ENCODE assay signal across 8 cellular contexts in genomic region chr12:1591029-1591428, GRCh38. TPM values are rescaled to one million over a fixed set of nuclear protein-coding genes. Genes with fewer than 3 reads are reported as not detected.
DNase-seq lines count a peak whose midpoint lies in the region; ATAC-seq and TF ChIP-seq lines count a peak whose summit lies in the region.

No MANE protein-coding gene starts in this region.

- H3K4me3 ChIP-seq in smooth muscle cell, result peak overlapping the region; percentile 67

- no peak for TF ChIP-seq CTCF in smooth muscle cell (IDR thresholded peaks at IDR 0.05; ENCODE audit: borderline replicate concordance, insufficient read depth, poor library complexity, severe bottlenecking)

- H3K27ac Mint-ChIP-seq in activated CD4-positive, alpha-beta T cell treated with anti-CD3 and anti-CD28 coated beads, Interleukin-2, amount 10 ng/mL, durations not matched to agents 24 days and 14 days, result peak overlapping the region; percentile 66

- H4K20me1 ChIP-seq in smooth muscle cell (ENCODE audit: low read depth), result peaks cover 69% of the 10 kb centered on the region

- H3K4me2 ChIP-seq in smooth muscle cell, result peak overlapping the region; percentile 94

- peak overlapping the region; percentile 23 for H3K9ac ChIP-seq in smooth muscle cell (ENCODE audit: low read depth)

- WGBS in smooth muscle cell (ENCODE audit: low lambda C conversion rate), result 13% methylated on average over 4 of the region's 4 CpGs

- H3K4me1 ChIP-seq in smooth muscle cell (ENCODE audit: low read depth), result peaks cover 53% of the 10 kb centered on the region

- H3K4me3 Mint-ChIP-seq in activated CD4-positive, alpha-beta T cell treated with anti-CD3 and anti-CD28 coated beads, Interleukin-2, amount 10 ng/mL, durations not matched to agents 24 days and 14 days, result peak overlapping the region; percentile 99

- H3K36me3 Mint-ChIP-seq in activated CD4-positive, alpha-beta T cell treated with anti-CD3 and anti-CD28 coated beads, Interleukin-2, amount 10 ng/mL, durations not matched to agents 24 days and 14 days (ENCODE audit: low read depth), result peaks cover 28% of the 10 kb centered on the region

- no peaks in the 10 kb centered on the region for H3K27me3 ChIP-seq in smooth muscle cell (ENCODE audit: low read depth)

- H3K4me1 Mint-ChIP-seq in activated CD4-positive, alpha-beta T cell treated with anti-CD3 and anti-CD28 coated beads, Interleukin-2, amount 10 ng/mL, durations not matched to agents 24 days and 14 days, result peaks cover 52% of the 10 kb centered on the region

- no peaks in the 10 kb centered on the region for H3K27me3 Mint-ChIP-seq in activated CD4-positive, alpha-beta T cell treated with anti-CD3 and anti-CD28 coated beads, Interleukin-2, amount 10 ng/mL, durations not matched to agents 24 days and 14 days

- DNase-seq in activated gamma-delta T cell treated with Interleukin-2 at 50 U/mL for 16 hours, result peak; percentile 38
- no peak for DNase-seq in activated gamma-delta T cell (lab: John Stamatoyannopoulos, UW)
- peak; percentile 73 for DNase-seq in activated CD4-positive, alpha-beta T cell treated with anti-CD3 and anti-CD28 coated beads, Interleukin-2, amount 10 ng/mL, durations not matched to agents 24 days and 14 days
- peak; percentile 24 for DNase-seq in fibroblast of peridontal ligament (ENCODE audit: extremely low read depth)
- DNase-seq in smooth muscle cell (lab: John Stamatoyannopoulos, UW; ENCODE audit: unreplicated experiment), result no peak
- no peak for DNase-seq in COLO668 (lab: John Stamatoyannopoulos, UW; ENCODE audit: unreplicated experiment)
- DNase-seq in SKM-1 treated with dmso at 0.1 percent for 144 hours (lab: John Stamatoyannopoulos, UW; ENCODE audit: unreplicated experiment), result no peak

- H3K9me3 Mint-ChIP-seq in activated CD4-positive, alpha-beta T cell treated with anti-CD3 and anti-CD28 coated beads, Interleukin-2, amount 10 ng/mL, durations not matched to agents 24 days and 14 days, result peaks cover 4% of the 10 kb centered on the region

- peaks cover 20% of the 10 kb centered on the region for H3K79me2 ChIP-seq in smooth muscle cell (ENCODE audit: low read depth)

- intact Hi-C loops in activated CD4-positive, alpha-beta T cell treated with anti-CD3 and anti-CD28 coated beads, Interleukin-2, amount 10 ng/mL, durations not matched to agents 24 days and 14 days (cut with micrococcal nuclease), result loop anchor here (2.0 to 10.0 kb wide), 5 partner anchors 14 to 964 kb away; partner anchors contain the start of gene ERC1

- peaks cover 20% of the 10 kb centered on the region for H3F3A ChIP-seq in smooth muscle cell (ENCODE audit: low read depth)

- H3K36me3 ChIP-seq in smooth muscle cell (ENCODE audit: low read depth), result no peaks in the 10 kb centered on the region

- no peak overlapping the region for H2AFZ ChIP-seq in smooth muscle cell (ENCODE audit: low read depth)

- no peak for ATAC-seq in esophagus mucosa

- no peaks in the 10 kb centered on the region for H3K9me3 ChIP-seq in smooth muscle cell (replicated peaks; ENCODE audit: low read depth)

- H3K27ac ChIP-seq in smooth muscle cell (ENCODE audit: low read depth), result no peak overlapping the region

RNA-seq across cellular contexts. Expression of gene FBXL14, which starts 3.4 kb away (rescaled TPM):
- 17.4 and 18.8 TPM in 2 replicates for total RNA-seq in activated CD4-positive, alpha-beta T cell treated with anti-CD3 and anti-CD28 coated beads, Interleukin-2, amount 10 ng/mL, durations not matched to agents 24 days and 14 days
- 7.4 and 9.3 TPM in 2 replicates for total RNA-seq in smooth muscle cell
- polyA plus RNA-seq in smooth muscle cell, result 5.0 and 6.6 TPM in 2 replicates
- 6.9 TPM for total RNA-seq in esophagus mucosa

RNA-seq across cellular contexts. Expression of gene WNT5B, which starts 38.0 kb away (rescaled TPM):
- 0.76 and 0.89 TPM in 2 replicates for total RNA-seq in activated CD4-positive, alpha-beta T cell treated with anti-CD3 and anti-CD28 coated beads, Interleukin-2, amount 10 ng/mL, durations not matched to agents 24 days and 14 days
- total RNA-seq in smooth muscle cell (8.4 and 11.5 TPM in 2 replicates), esophagus mucosa (9.8 TPM)
- polyA plus RNA-seq in smooth muscle cell, result 31.7 and 39.7 TPM in 2 replicates

Comparison
In these comparisons a context has a peak if more than half of its experiments do, and no peak if none do; other contexts are left out.
1. DNase-seq: peak in activated gamma-delta T cell treated with Interleukin-2 at 50 U/mL for 16 hours (single experiment), activated CD4-positive, alpha-beta T cell treated with anti-CD3 and anti-CD28 coated beads, Interleukin-2, amount 10 ng/mL, durations not matched to agents 24 days and 14 days (single experiment) and fibroblast of peridontal ligament (single experiment); none in activated gamma-delta T cell (single experiment), smooth muscle cell (single experiment), COLO668 (single experiment) and SKM-1 treated with dmso at 0.1 percent for 144 hours (single experiment).